In genomic region chr3:17795280-17795679, GRCh38 we compare ENCODE assay signal across 6 cellular contexts.
"Had no signal": no experiment of that assay in that cellular context is flagged by ENCODE, and none has a peak within 500 bp of the region (broad histone marks: within the 10 kb centered on the region; RNA-seq: fewer than 3 reads in every experiment).

No MANE protein-coding gene starts in this region.

- DNase-seq: KBM-7, KG1 had no signal

- H3K4me3 ChIP-seq: K562 had no signal

- H3K9ac ChIP-seq: KMS-11 had no signal

- ATAC-seq: HepG2, K562 had no signal

- H3K4me2 ChIP-seq: KMS-11 had no signal

- H3K27ac ChIP-seq: HL-60, KMS-11 had no signal
